ENCODE assay signal across 11 cellular contexts in the genomic region with DNA sequence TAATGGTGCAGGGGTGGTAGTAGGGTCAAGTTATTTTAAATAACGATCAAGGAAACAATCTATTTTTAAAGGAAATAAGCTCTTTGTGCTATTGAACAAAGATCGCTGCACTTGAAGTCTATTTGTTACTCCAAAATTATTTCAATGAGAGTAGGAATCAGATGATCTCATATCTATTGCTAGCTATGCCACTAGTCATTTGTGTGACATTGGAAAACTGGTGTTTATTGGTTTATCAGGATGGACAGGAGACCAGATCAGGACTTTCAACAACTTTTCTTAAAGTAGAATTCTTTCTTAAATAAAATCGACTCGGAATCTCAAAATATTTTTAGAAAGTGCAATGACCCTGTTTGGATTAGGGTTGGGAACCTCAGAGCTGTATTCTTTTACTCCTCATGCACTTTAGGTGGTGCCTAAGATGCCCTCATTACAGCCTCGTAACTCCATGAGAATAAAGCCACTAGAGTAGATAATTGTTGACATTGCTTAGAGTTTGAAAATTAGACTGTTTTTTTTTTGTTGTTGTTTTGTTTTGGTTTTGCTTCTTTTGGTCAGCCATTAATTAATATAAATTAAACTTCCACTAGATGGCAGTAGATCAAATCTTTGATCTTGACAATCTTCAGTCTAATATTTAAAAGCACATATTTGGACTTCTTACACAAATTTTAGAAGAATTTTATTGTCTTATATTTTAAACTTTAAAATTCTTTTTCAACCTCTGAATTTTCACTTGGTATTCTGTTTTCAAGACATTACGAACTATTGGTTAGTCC.
DNase-seq lines count a peak whose midpoint lies in the region; ATAC-seq and TF ChIP-seq lines count a peak whose summit lies in the region.
"Had no signal": no experiment of that assay in that cellular context is flagged by ENCODE, and none has a peak within 500 bp of the region (broad histone marks: within the 10 kb centered on the region; RNA-seq: fewer than 3 reads in every experiment).

No MANE protein-coding gene starts in this region.

- TF ChIP-seq EP300 in esophagus muscularis mucosa (IDR thresholded peaks at IDR 0.05): no peak

- peak overlapping the region in 2 of 4 donors; percentile 7 to 33 for H3K4me3 ChIP-seq in esophagus muscularis mucosa
- no peak overlapping the region for H3K4me3 ChIP-seq in CD4-positive, alpha-beta memory T cell (ENCODE audit: low read length in 2 of 2)
- H3K4me3 ChIP-seq: SJSA1 had no signal

- ATAC-seq in HG02852 (IDR thresholded peaks at IDR 0.05; ENCODE audit: unreplicated experiment): no peak

- CTCF ChIA-PET in CD4-positive, alpha-beta memory T cell (lab: Charles Lee; ENCODE audit: partially characterized antibody): interaction anchor here (1.2 kb wide), 1 partner anchor 15 kb away, joined by 5 read pairs; no protein-coding TSS in a partner anchor

- H3K9me3 ChIP-seq in esophagus muscularis mucosa: no peaks in the 10 kb centered on the region
- no peaks in the 10 kb centered on the region for H3K9me3 ChIP-seq in CD4-positive, alpha-beta memory T cell (ENCODE audit: control insufficient read depth in 1 of 2, low read length in 2 of 2)
- H3K9me3 ChIP-seq: neutrophil, SJSA1 had no signal

- no peak for TF ChIP-seq POLR2A in esophagus muscularis mucosa (IDR thresholded peaks at IDR 0.05; ENCODE audit: low read depth)

- no peak overlapping the region for H3K27ac ChIP-seq in esophagus muscularis mucosa (replicated peaks in 1 of 4)
- H3K27ac ChIP-seq in CD4-positive, alpha-beta memory T cell (ENCODE audit: low read depth, low read length): no peak overlapping the region
- H3K27ac ChIP-seq: neutrophil, SJSA1 had no signal

- no peaks in the 10 kb centered on the region for H3K4me1 Mint-ChIP-seq in CD4-positive, alpha-beta memory T cell
- H3K4me1 Mint-ChIP-seq in immature natural killer cell: no peaks in the 10 kb centered on the region
- H3K4me1 Mint-ChIP-seq: CD4-positive, CD25-positive, alpha-beta regulatory T cell had no signal

- H3K27me3 ChIP-seq in esophagus muscularis mucosa: no peaks in the 10 kb centered on the region
- no peaks in the 10 kb centered on the region for H3K27me3 ChIP-seq in CD4-positive, alpha-beta memory T cell (ENCODE audit: insufficient read depth, low read length)
- H3K27me3 ChIP-seq: neutrophil, SJSA1 had no signal

- H3K4me3 Mint-ChIP-seq in CD4-positive, alpha-beta memory T cell: no peak overlapping the region
- no peak overlapping the region for H3K4me3 Mint-ChIP-seq in immature natural killer cell
- H3K4me3 Mint-ChIP-seq: CD4-positive, CD25-positive, alpha-beta regulatory T cell had no signal

- POLR2A ChIA-PET in CD4-positive, alpha-beta memory T cell (lab: Charles Lee; ENCODE audit: partially characterized antibody): no interaction called here

- WGBS in esophagus muscularis mucosa: 66% methylated on average over 6 of the region's 6 CpGs

- no peaks in the 10 kb centered on the region for H3K4me1 ChIP-seq in esophagus muscularis mucosa
- no peaks in the 10 kb centered on the region for H3K4me1 ChIP-seq in CD4-positive, alpha-beta memory T cell (ENCODE audit: insufficient read depth, low read length)
- H3K4me1 ChIP-seq: SJSA1 had no signal

- no peaks in the 10 kb centered on the region for H3K36me3 Mint-ChIP-seq in CD4-positive, alpha-beta memory T cell
- H3K36me3 Mint-ChIP-seq in immature natural killer cell: no peaks in the 10 kb centered on the region
- H3K36me3 Mint-ChIP-seq: CD4-positive, CD25-positive, alpha-beta regulatory T cell had no signal

- no peaks in the 10 kb centered on the region for H3K9me3 Mint-ChIP-seq in CD4-positive, alpha-beta memory T cell
- peaks cover 0 to 2% (median 0%) of the 10 kb centered on the region in 6 donors for H3K9me3 Mint-ChIP-seq in immature natural killer cell
- H3K9me3 Mint-ChIP-seq: CD4-positive, CD25-positive, alpha-beta regulatory T cell had no signal

- intact Hi-C loops in esophagus muscularis mucosa (cut with DNase I): loop anchor here (2.0 kb wide), 1 partner anchor 249 kb away; no protein-coding TSS in a partner anchor
- intact Hi-C loops in CD4-positive, alpha-beta memory T cell (cut with micrococcal nuclease): loop anchor here (5.0 kb wide), 1 partner anchor 250 kb away; no protein-coding TSS in a partner anchor

- DNase-seq in NCI-H1436 (lab: John Stamatoyannopoulos, UW) (peak; percentile 8), NCI-H1436 treated with DMSO at 0.1 percent for 48 hours (lab: John Stamatoyannopoulos, UW) (no peak), NCI-H69 (lab: John Stamatoyannopoulos, UW) (peak; percentile 19), esophagus muscularis mucosa (ENCODE audit: extremely low spot score) (no peak), retina (peak; percentile 27), immature natural killer cell (no peak)
- no peak for DNase-seq in CD4-positive, alpha-beta memory T cell

- H3K27me3 Mint-ChIP-seq in CD4-positive, alpha-beta memory T cell: peaks cover 0 to 1% of the 10 kb centered on the region in 2 donors
- H3K27me3 Mint-ChIP-seq in immature natural killer cell (ENCODE audit: low read depth in 3 of 3): no peaks in the 10 kb centered on the region
- H3K27me3 Mint-ChIP-seq: CD4-positive, CD25-positive, alpha-beta regulatory T cell had no signal

- peak; percentile 13 to 52 (median 33) for TF ChIP-seq CTCF in esophagus muscularis mucosa (IDR thresholded peaks at IDR 0.05)

- H3K36me3 ChIP-seq in esophagus muscularis mucosa: no peaks in the 10 kb centered on the region
- no peaks in the 10 kb centered on the region for H3K36me3 ChIP-seq in CD4-positive, alpha-beta memory T cell (ENCODE audit: insufficient read depth, low read length)
- H3K36me3 ChIP-seq: neutrophil, SJSA1 had no signal

- no peak overlapping the region for H3K27ac Mint-ChIP-seq in CD4-positive, alpha-beta memory T cell
- H3K27ac Mint-ChIP-seq in immature natural killer cell: no peak overlapping the region
- H3K27ac Mint-ChIP-seq: CD4-positive, CD25-positive, alpha-beta regulatory T cell had no signal

Comparison
In these comparisons a context has a peak if more than half of its experiments do, and no peak if none do; other contexts are left out.
1. DNase-seq: peak in NCI-H1436 (single experiment), NCI-H69 (single experiment) and retina (single experiment); none in NCI-H1436 treated with DMSO at 0.1 percent for 48 hours (single experiment), esophagus muscularis mucosa (single experiment), CD4-positive, alpha-beta memory T cell (0 of 5) and immature natural killer cell (0 of 3).